Comparison of ENCODE assay signal across 14 cellular contexts in the genomic region with DNA sequence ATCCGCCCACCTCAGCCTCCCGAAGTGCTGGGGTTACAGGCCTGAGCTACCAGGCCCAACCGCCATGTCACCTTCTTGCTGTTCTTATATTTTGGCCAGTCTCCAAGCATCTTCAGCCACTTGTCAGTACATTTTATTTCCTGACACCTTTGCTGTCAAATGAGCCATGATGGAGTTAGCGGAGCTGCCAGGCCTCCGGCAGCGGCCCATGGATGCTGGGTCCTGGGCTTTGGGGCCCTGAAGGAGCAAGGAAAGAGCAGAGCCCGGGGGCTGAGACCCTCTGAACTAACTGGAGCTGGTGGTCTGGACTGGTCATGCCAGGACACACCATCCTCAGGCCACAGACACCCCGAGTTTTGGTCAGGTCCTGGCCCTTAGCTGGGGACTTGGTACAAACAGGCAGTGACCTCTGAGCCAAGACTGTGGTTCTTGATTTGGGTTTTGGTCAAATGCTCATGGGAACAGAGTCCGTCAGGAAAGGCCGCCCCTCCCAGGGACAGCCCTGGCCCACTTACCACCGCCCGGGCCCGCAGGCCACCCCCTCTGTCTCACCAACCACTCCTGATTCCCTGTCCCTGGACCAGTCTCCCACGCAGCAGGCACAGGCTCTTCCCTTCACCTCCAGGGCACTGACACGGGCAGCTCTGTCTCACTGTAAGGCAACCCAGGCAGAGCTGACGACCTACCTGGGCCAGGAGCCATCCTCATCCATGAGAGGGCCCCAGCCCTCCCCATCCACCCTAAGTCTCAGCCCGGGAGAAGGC. TPM values are rescaled to one million over a fixed set of nuclear protein-coding genes. Genes with fewer than 3 reads are reported as not detected.
DNase-seq lines count a peak whose midpoint lies in the region; ATAC-seq and TF ChIP-seq lines count a peak whose summit lies in the region.
"Had no signal": no experiment of that assay in that cellular context is flagged by ENCODE, and none has a peak within 500 bp of the region (broad histone marks: within the 10 kb centered on the region; RNA-seq: fewer than 3 reads in every experiment).

No MANE protein-coding gene starts in this region.

- intact Hi-C loops in lower lobe of right lung (cut with DNase I), result no loop called here
- intact Hi-C loops in sigmoid colon (cut with DNase I), result no loop called here

- no peak for TF ChIP-seq CTCF in lower lobe of right lung (IDR thresholded peaks at IDR 0.05)
- TF ChIP-seq CTCF in sigmoid colon (IDR thresholded peaks at IDR 0.05), result no peak

- no peaks in the 10 kb centered on the region for H3K9me3 Mint-ChIP-seq in natural killer cell treated with Interleukin-12 subunit alpha and Interleukin-12 subunit beta and Interleukin-15 and Interleukin-18, amount 100 ng/mL, for 72 hours
- H3K9me3 Mint-ChIP-seq: CD8-positive, alpha-beta T cell had no signal

- H3K27me3 ChIP-seq in HUES6 (ENCODE audit: control insufficient read depth, insufficient read depth, low read length), result no peaks in the 10 kb centered on the region
- H3K27me3 ChIP-seq in lower lobe of right lung (ENCODE audit: low read depth), result no peaks in the 10 kb centered on the region
- H3K27me3 ChIP-seq in sigmoid colon, result no peaks in the 10 kb centered on the region

- no peaks in the 10 kb centered on the region for H3K9me3 ChIP-seq in HUES6 (ENCODE audit: control insufficient read depth, insufficient read depth, low read depth, low read length)
- H3K9me3 ChIP-seq in lower lobe of right lung, result no peaks in the 10 kb centered on the region
- no peaks in the 10 kb centered on the region for H3K9me3 ChIP-seq in sigmoid colon

- H3K9ac ChIP-seq in HUES6 (ENCODE audit: low read length), result peak overlapping the region; percentile 13

- no peak for TF ChIP-seq POLR2A in sigmoid colon (IDR thresholded peaks at IDR 0.05)

- no peaks in the 10 kb centered on the region for H3K4me1 Mint-ChIP-seq in natural killer cell treated with Interleukin-12 subunit alpha and Interleukin-12 subunit beta and Interleukin-15 and Interleukin-18, amount 100 ng/mL, for 72 hours (ENCODE audit: low read depth in 2 of 2)

- H3K27ac ChIP-seq in HUES6 (ENCODE audit: low read depth, low read length) (no peak overlapping the region), lower lobe of right lung (no peak overlapping the region), sigmoid colon (no peak overlapping the region)

- WGBS in sigmoid colon, 2 donors, result 91 to 94% methylated on average over 17 of the region's 17 CpGs

- no peak overlapping the region for H3K27ac Mint-ChIP-seq in natural killer cell treated with Interleukin-12 subunit alpha and Interleukin-12 subunit beta and Interleukin-15 and Interleukin-18, amount 100 ng/mL, for 72 hours
- H3K27ac Mint-ChIP-seq: CD8-positive, alpha-beta T cell had no signal

- no peak overlapping the region for H3K4me3 Mint-ChIP-seq in natural killer cell treated with Interleukin-12 subunit alpha and Interleukin-12 subunit beta and Interleukin-15 and Interleukin-18, amount 100 ng/mL, for 72 hours
- H3K4me3 Mint-ChIP-seq: CD8-positive, alpha-beta T cell had no signal

- no peaks in the 10 kb centered on the region for H3K27me3 Mint-ChIP-seq in natural killer cell treated with Interleukin-12 subunit alpha and Interleukin-12 subunit beta and Interleukin-15 and Interleukin-18, amount 100 ng/mL, for 72 hours

- no peak for ATAC-seq in lower lobe of right lung
- no peak for ATAC-seq in natural killer cell treated with Interleukin-12 subunit alpha and Interleukin-12 subunit beta and Interleukin-15 and Interleukin-18, amount 100 ng/mL, for 72 hours
- ATAC-seq: CD8-positive, alpha-beta T cell had no signal

- H3K4me1 ChIP-seq in HUES6 (ENCODE audit: control insufficient read depth, insufficient read depth, low read length) (peaks cover 5% of the 10 kb centered on the region; the same call in 1 of the 2 replicates), lower lobe of right lung (no peaks in the 10 kb centered on the region), sigmoid colon (no peaks in the 10 kb centered on the region)

- TF ChIP-seq EP300 in sigmoid colon (IDR thresholded peaks at IDR 0.05), result no peak

- peak; percentile 33 for DNase-seq in activated effector memory CD4-positive, alpha-beta T cell treated with anti-CD3 and anti-CD28 coated beads, Interleukin-2, amount 50 U/mL, for 16 hours
- DNase-seq in activated effector memory CD4-positive, alpha-beta T cell treated with Interleukin-2 at 50 U/mL for 16 hours, result no peak
- DNase-seq in lower lobe of right lung (peak; percentile 20), sigmoid colon (peak; percentile 46), cortex of kidney (lab: John Stamatoyannopoulos, UW) (no peak), cerebellar cortex (ENCODE audit: low spot score) (no peak)
- no peak for DNase-seq in natural killer cell treated with Interleukin-12 subunit alpha and Interleukin-12 subunit beta and Interleukin-15 and Interleukin-18, amount 100 ng/mL, for 72 hours (ENCODE audit: low spot score)
- DNase-seq: CD8-positive, alpha-beta T cell; GOT3; KG1; NCI-H1092 treated with DMSO at 0.1 percent for 48 hours; NCI-H510A had no signal

- no peaks in the 10 kb centered on the region for H3K36me3 Mint-ChIP-seq in natural killer cell treated with Interleukin-12 subunit alpha and Interleukin-12 subunit beta and Interleukin-15 and Interleukin-18, amount 100 ng/mL, for 72 hours
- H3K36me3 Mint-ChIP-seq: CD8-positive, alpha-beta T cell had no signal

- H3K36me3 ChIP-seq in HUES6 (ENCODE audit: control insufficient read depth, insufficient read depth, low read length) (no peaks in the 10 kb centered on the region), lower lobe of right lung (no peaks in the 10 kb centered on the region), sigmoid colon (no peaks in the 10 kb centered on the region)

- H3K4me3 ChIP-seq in HUES6 (ENCODE audit: low read depth, low read length), result no peak overlapping the region
- H3K4me3 ChIP-seq in lower lobe of right lung, result no peak overlapping the region
- H3K4me3 ChIP-seq in sigmoid colon, result no peak overlapping the region

RNA-seq across cellular contexts. Expression of a gene that starts 42.0 kb away (rescaled TPM):
- total RNA-seq in lower lobe of right lung (0.27 TPM), sigmoid colon (not detected)
- polyA plus RNA-seq in sigmoid colon, result 10 to 100 TPM in 1 of 3 donors, not detected in 2; 15.2 TPM
- total RNA-seq in natural killer cell treated with Interleukin-12 subunit alpha and Interleukin-12 subunit beta and Interleukin-15 and Interleukin-18, amount 100 ng/mL, for 72 hours, result 1 to 10 TPM in 1 of 2 donors, not detected in 1; 2.3 TPM
- total RNA-seq: CD8-positive, alpha-beta T cell; M059J had no signal

Comparison
In these comparisons a context has a peak if more than half of its experiments do, and no peak if none do; other contexts are left out.
1. DNase-seq: peak in activated effector memory CD4-positive, alpha-beta T cell treated with anti-CD3 and anti-CD28 coated beads, Interleukin-2, amount 50 U/mL, for 16 hours (single experiment), lower lobe of right lung (single experiment) and sigmoid colon (single experiment); none in activated effector memory CD4-positive, alpha-beta T cell treated with Interleukin-2 at 50 U/mL for 16 hours (single experiment), natural killer cell treated with Interleukin-12 subunit alpha and Interleukin-12 subunit beta and Interleukin-15 and Interleukin-18, amount 100 ng/mL, for 72 hours (single experiment), cortex of kidney (single experiment) and cerebellar cortex (single experiment).